ENCODE assay signal across 14 cellular contexts in the genomic region with DNA sequence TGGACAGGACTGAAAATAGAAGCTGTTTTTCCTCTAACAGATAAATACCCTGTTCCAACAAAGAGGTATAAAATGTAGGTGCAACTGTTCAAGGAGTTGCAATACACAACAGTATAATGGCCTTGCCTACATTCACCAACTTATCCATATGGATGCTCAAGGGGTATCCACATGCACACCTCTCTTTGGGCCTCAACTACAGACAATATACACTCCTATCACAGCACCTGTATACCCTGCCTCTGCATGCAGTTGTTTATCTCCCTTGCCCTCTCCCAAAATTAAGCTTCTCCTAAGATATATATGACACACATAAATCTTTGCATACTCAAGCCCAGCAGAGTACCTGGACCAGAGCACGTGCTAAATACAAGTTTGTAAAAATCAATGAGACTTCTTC. TPM values are rescaled to one million over a fixed set of nuclear protein-coding genes. Genes with fewer than 3 reads are reported as not detected.
DNase-seq lines count a peak whose midpoint lies in the region; ATAC-seq and TF ChIP-seq lines count a peak whose summit lies in the region.
"Had no signal": no experiment of that assay in that cellular context is flagged by ENCODE, and none has a peak within 500 bp of the region (broad histone marks: within the 10 kb centered on the region; RNA-seq: fewer than 3 reads in every experiment).

No MANE protein-coding gene starts in this region.

- peaks cover 3% of the 10 kb centered on the region for H3K9me3 Mint-ChIP-seq in stimulated activated naive CD8-positive, alpha-beta T cell treated with anti-CD3 and anti-CD28 coated beads, Interleukin-15, Interleukin-2, amounts not matched to agents 100 ng/mL and 50 ng/mL, for 24 hours
- peaks cover 4% of the 10 kb centered on the region for H3K9me3 Mint-ChIP-seq in osteocyte (ENCODE audit: unreplicated experiment)
- H3K9me3 Mint-ChIP-seq: immature natural killer cell had no signal

- no peak overlapping the region for H4K5ac ChIP-seq in mesendoderm (ENCODE audit: low read length)

- peak overlapping the region; percentile 92 for H3K27ac ChIP-seq in RWPE1
- H3K27ac ChIP-seq in effector memory CD4-positive, alpha-beta T cell (ENCODE audit: insufficient read depth, low read length, poor library complexity, severe bottlenecking) = peak overlapping the region; percentile 67
- H3K27ac ChIP-seq in mesendoderm (ENCODE audit: low read depth, low read length) = no peak overlapping the region
- H3K27ac ChIP-seq: dorsolateral prefrontal cortex had no signal

- CTCF ChIA-PET in RWPE1 (lab: Yijun Ruan, JAX) = interaction anchor here (0.6 kb wide), 1 partner anchor 34 kb away, joined by 6 read pairs; no protein-coding TSS in a partner anchor

- H3K36me3 ChIP-seq in effector memory CD4-positive, alpha-beta T cell (ENCODE audit: control insufficient read depth, insufficient read depth, low read length) = peaks cover 4% of the 10 kb centered on the region
- H3K36me3 ChIP-seq in mesendoderm (ENCODE audit: control insufficient read depth, insufficient read depth, low read length) = no peaks in the 10 kb centered on the region

- H3K4me1 ChIP-seq in effector memory CD4-positive, alpha-beta T cell (ENCODE audit: control insufficient read depth, insufficient read depth, low read length, poor library complexity, severe bottlenecking) = peaks cover 4% of the 10 kb centered on the region
- peaks cover 2% of the 10 kb centered on the region for H3K4me1 ChIP-seq in mesendoderm (ENCODE audit: control insufficient read depth, low read depth, low read length)

- ATAC-seq in stimulated activated naive CD8-positive, alpha-beta T cell treated with anti-CD3 and anti-CD28 coated beads, Interleukin-15, Interleukin-2, amounts not matched to agents 100 U/mL and 50 U/mL, for 24 hours = no peak
- no peak for ATAC-seq in GM18505 (IDR thresholded peaks at IDR 0.05; ENCODE audit: unreplicated experiment)

- H2BK15ac ChIP-seq in mesendoderm (replicated peaks; ENCODE audit: low read depth) = no peak overlapping the region

- H3K18ac ChIP-seq in mesendoderm (ENCODE audit: low read length) = no peak overlapping the region

- H2BK120ac ChIP-seq in mesendoderm (ENCODE audit: low read depth, low read length) = no peak overlapping the region

- no peak overlapping the region for H3K4me2 ChIP-seq in mesendoderm (ENCODE audit: low read length)

- H3K79me1 ChIP-seq in mesendoderm (ENCODE audit: low read length) = peaks cover 16% of the 10 kb centered on the region

- no peak overlapping the region for H3K9ac ChIP-seq in mesendoderm (ENCODE audit: low read length)

- peaks cover 4% of the 10 kb centered on the region for H3K79me2 ChIP-seq in mesendoderm (ENCODE audit: control insufficient read depth, insufficient read depth, low read length)

- peaks cover 53% of the 10 kb centered on the region for H3K4me1 Mint-ChIP-seq in stimulated activated naive CD8-positive, alpha-beta T cell treated with anti-CD3 and anti-CD28 coated beads, Interleukin-15, Interleukin-2, amounts not matched to agents 100 ng/mL and 50 ng/mL, for 24 hours (ENCODE audit: low read depth)
- peaks cover 15% of the 10 kb centered on the region for H3K4me1 Mint-ChIP-seq in osteocyte (ENCODE audit: unreplicated experiment)

- H2BK5ac ChIP-seq in mesendoderm (ENCODE audit: low read length) = no peak overlapping the region

- no peak overlapping the region for H3K56ac ChIP-seq in mesendoderm (ENCODE audit: low read length)

- TF ChIP-seq CTCF in RWPE1 (conservative IDR thresholded peaks at IDR 0.05; ENCODE audit: low read depth) (no peak), osteocyte (IDR thresholded peaks at IDR 0.05) (no peak)

- no peak overlapping the region for H4K8ac ChIP-seq in mesendoderm (ENCODE audit: low read depth, low read length)

- H3K9me3 ChIP-seq in effector memory CD4-positive, alpha-beta T cell (ENCODE audit: control insufficient read depth, low read length) = no peaks in the 10 kb centered on the region
- H3K9me3 ChIP-seq: stomach had no signal

- POLR2A ChIA-PET in RWPE1 (lab: Yijun Ruan, JAX; ENCODE audit: low non-redundant PET) = interaction anchor here (0.6 kb wide), 2 partner anchors 30 to 108 kb away, joined by 3 to 17 read pairs; no protein-coding TSS in a partner anchor

- peak overlapping the region; percentile 2 for H3K4me3 Mint-ChIP-seq in stimulated activated naive CD8-positive, alpha-beta T cell treated with anti-CD3 and anti-CD28 coated beads, Interleukin-15, Interleukin-2, amounts not matched to agents 100 ng/mL and 50 ng/mL, for 24 hours
- H3K4me3 Mint-ChIP-seq in osteocyte (ENCODE audit: unreplicated experiment) = no peak overlapping the region

- no CpG with 5 or more reads among the region's 1 CpG for WGBS in mesendoderm (ENCODE audit: extremely low coverage, insufficient coverage, low lambda C conversion rate)

- no peak for TF ChIP-seq POLR2A in GM18505 (IDR thresholded peaks at IDR 0.05; ENCODE audit: borderline replicate concordance, extremely low read depth, insufficient read depth, insufficient read length)

- no peak overlapping the region for H3K23ac ChIP-seq in mesendoderm (ENCODE audit: low read length)

- no peak overlapping the region for H2AK5ac ChIP-seq in mesendoderm (ENCODE audit: low read length)

- DNase-seq in stimulated activated naive CD8-positive, alpha-beta T cell treated with anti-CD3 and anti-CD28 coated beads, Interleukin-15, Interleukin-2, amounts not matched to agents 100 U/mL and 50 U/mL, for 24 hours = no peak
- DNase-seq in RWPE1 (ENCODE audit: low spot score) (no peak), osteocyte (ENCODE audit: extremely low spot score, unreplicated experiment) (no peak), mesendoderm (no peak), NOMO-1 treated with dmso at 0.1 percent for 144 hours (lab: John Stamatoyannopoulos, UW; ENCODE audit: unreplicated experiment) (no peak)
- no peak for DNase-seq in effector memory CD4-positive, alpha-beta T cell
- DNase-seq: amygdala; dorsolateral prefrontal cortex; immature natural killer cell; retina; stimulated activated CD4-positive, alpha-beta T cell treated with anti-CD3 and anti-CD28 coated beads, Interleukin-4, amount 100 ng/mL, for 1 hour; stomach had no signal

- peaks cover 71% of the 10 kb centered on the region for H3K36me3 Mint-ChIP-seq in stimulated activated naive CD8-positive, alpha-beta T cell treated with anti-CD3 and anti-CD28 coated beads, Interleukin-15, Interleukin-2, amounts not matched to agents 100 ng/mL and 50 ng/mL, for 24 hours (ENCODE audit: low read depth)
- H3K36me3 Mint-ChIP-seq in osteocyte (ENCODE audit: unreplicated experiment) = peaks cover 16% of the 10 kb centered on the region

- H3K27me3 Mint-ChIP-seq in stimulated activated naive CD8-positive, alpha-beta T cell treated with anti-CD3 and anti-CD28 coated beads, Interleukin-15, Interleukin-2, amounts not matched to agents 100 ng/mL and 50 ng/mL, for 24 hours = no peaks in the 10 kb centered on the region
- H3K27me3 Mint-ChIP-seq in osteocyte (ENCODE audit: unreplicated experiment) = no peaks in the 10 kb centered on the region

- H3K27ac Mint-ChIP-seq in stimulated activated naive CD8-positive, alpha-beta T cell treated with anti-CD3 and anti-CD28 coated beads, Interleukin-15, Interleukin-2, amounts not matched to agents 100 ng/mL and 50 ng/mL, for 24 hours = peak overlapping the region; percentile 57
- no peak overlapping the region for H3K27ac Mint-ChIP-seq in osteocyte (ENCODE audit: unreplicated experiment)

- H3K4ac ChIP-seq in mesendoderm (ENCODE audit: low read depth, low read length) = no peak overlapping the region

- peak overlapping the region; percentile 14 for H3K4me3 ChIP-seq in effector memory CD4-positive, alpha-beta T cell (ENCODE audit: insufficient read depth, low read depth, low read length, poor library complexity, severe bottlenecking)
- no peak overlapping the region for H3K4me3 ChIP-seq in mesendoderm (ENCODE audit: low read length)
- H3K4me3 ChIP-seq: dorsolateral prefrontal cortex, stomach had no signal

- no peaks in the 10 kb centered on the region for H3K27me3 ChIP-seq in effector memory CD4-positive, alpha-beta T cell (replicated peaks; ENCODE audit: control insufficient read depth, insufficient read depth, low read length, poor library complexity, severe bottlenecking)
- H3K27me3 ChIP-seq in mesendoderm (ENCODE audit: insufficient read depth, low read length, poor library complexity) = no peaks in the 10 kb centered on the region
- H3K27me3 ChIP-seq: dorsolateral prefrontal cortex, stomach had no signal

RNA-seq across cellular contexts. Expression of gene DARS1, which starts 37.3 kb away (rescaled TPM):
- total RNA-seq in osteocyte = 48.3 and 51.0 TPM in 2 replicates
- polyA plus RNA-seq in mesendoderm (2013, experiment 1 of 2) = 136 TPM
- 135 TPM for polyA plus RNA-seq in mesendoderm (2013, experiment 2 of 2)
